In the genomic region with DNA sequence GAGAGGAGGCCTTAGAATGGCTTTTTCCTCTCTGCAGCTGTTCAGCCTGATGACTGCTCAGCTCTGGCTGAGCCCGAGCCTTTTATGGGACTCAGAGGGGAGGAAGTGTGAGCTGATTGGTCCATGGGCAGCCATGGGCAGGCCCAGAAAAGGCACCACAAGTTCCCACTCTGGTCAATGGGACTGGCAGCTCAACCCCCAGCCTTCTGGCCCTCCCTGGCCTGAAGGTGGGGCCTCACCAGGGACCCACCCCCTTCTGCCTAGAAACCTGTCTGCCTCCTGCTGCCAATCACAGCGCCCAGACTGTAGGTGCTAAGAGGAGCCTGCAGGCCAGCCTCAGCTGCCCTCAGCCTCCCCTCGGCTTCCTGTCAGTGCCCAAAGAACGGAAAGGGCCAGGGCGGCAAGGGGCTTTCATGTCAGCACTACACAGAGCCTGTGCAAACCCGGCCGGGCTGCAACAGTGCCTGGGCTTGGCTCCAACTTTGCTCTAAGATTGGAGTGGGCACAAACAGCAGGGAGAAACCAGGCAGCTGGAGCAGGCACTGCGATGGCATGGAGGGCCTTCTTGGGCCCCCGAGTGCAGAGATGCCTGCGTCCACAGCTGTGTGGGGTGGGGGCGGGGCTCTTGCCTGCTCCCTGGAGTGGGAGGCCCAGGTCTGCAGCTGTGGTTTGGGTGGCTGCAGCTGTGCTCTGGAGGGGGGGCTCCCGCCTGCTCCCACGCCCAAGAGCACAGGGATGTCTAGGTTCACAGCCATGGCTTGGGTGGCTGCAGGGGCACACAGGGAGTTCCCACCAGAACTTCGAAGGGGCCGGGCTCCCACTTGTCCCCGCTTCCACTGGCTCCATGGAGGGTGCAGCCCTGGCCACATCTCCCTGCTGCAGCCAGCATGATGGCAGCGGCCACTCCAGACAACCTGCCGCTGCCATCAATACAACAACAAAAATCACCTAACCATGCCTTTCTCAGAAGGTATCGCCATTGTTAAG, we compare ENCODE assay signal across 13 cellular contexts.
A peak's percentile ranks its signal among the peaks of the same experiment; 100 is the strongest.
DNase-seq lines count a peak whose midpoint lies in the region; ATAC-seq and TF ChIP-seq lines count a peak whose summit lies in the region.
"Had no signal": no experiment of that assay in that cellular context is flagged by ENCODE, and none has a peak within 500 bp of the region (broad histone marks: within the 10 kb centered on the region; RNA-seq: fewer than 3 reads in every experiment).

No MANE protein-coding gene starts in this region.

- H3K9me3 ChIP-seq in T-helper 17 cell (ENCODE audit: control insufficient read depth, low read length, poor library complexity, severe bottlenecking): no peaks in the 10 kb centered on the region
- no peaks in the 10 kb centered on the region for H3K9me3 ChIP-seq in WERI-Rb-1 (ENCODE audit: severe bottlenecking)
- H3K9me3 ChIP-seq: prostate gland had no signal

- DNase-seq in activated CD4-positive, CD25-positive, alpha-beta regulatory T cell treated with anti-CD3 and anti-CD28 coated beads, Interleukin-2, amount 50 U/mL, for 72 hours: no peak
- no peak for DNase-seq in T-helper 17 cell
- peak in 5 of 10 donors; percentile 1 to 58 (median 33) for DNase-seq in naive thymus-derived CD8-positive, alpha-beta T cell
- no peak for DNase-seq in effector CD8-positive, alpha-beta T cell (lab: John Stamatoyannopoulos, UW)
- DNase-seq in WERI-Rb-1: no peak
- DNase-seq: GDM1, NCI-H748 treated with DMSO at 0.1 percent for 48 hours, trophoblast cell had no signal

- no peaks in the 10 kb centered on the region for H3K36me3 Mint-ChIP-seq in T-helper 17 cell (ENCODE audit: low read depth)
- H3K36me3 Mint-ChIP-seq in naive thymus-derived CD8-positive, alpha-beta T cell: no peaks in the 10 kb centered on the region

- H3K27ac ChIP-seq in WERI-Rb-1: no peak overlapping the region
- H3K27ac ChIP-seq: prostate gland had no signal

- ATAC-seq in activated CD4-positive, CD25-positive, alpha-beta regulatory T cell treated with anti-CD3 and anti-CD28 coated beads, Interleukin-2, amount 50 U/mL, for 24 hours: peak; percentile 71 to 74
- ATAC-seq in GM19023 (IDR thresholded peaks at IDR 0.05; ENCODE audit: unreplicated experiment) (peak; percentile 66), T-helper 17 cell (peak; percentile 45), GM18870 (IDR thresholded peaks at IDR 0.05; ENCODE audit: unreplicated experiment) (no peak)
- peak; percentile 38 to 75 for ATAC-seq in naive thymus-derived CD8-positive, alpha-beta T cell

- H3K36me3 ChIP-seq in WERI-Rb-1: no peaks in the 10 kb centered on the region
- H3K36me3 ChIP-seq: prostate gland had no signal

- H3K27ac Mint-ChIP-seq in T-helper 17 cell: no peak overlapping the region
- H3K27ac Mint-ChIP-seq in naive thymus-derived CD8-positive, alpha-beta T cell: peak overlapping the region in 3 of 10 donors; percentile 11 to 41 (median 29)
- H3K27ac Mint-ChIP-seq: T-helper 1 cell treated with Interleukin-12 subunit alpha and Interleukin-12 subunit beta and Interleukin-4 antibody, amounts not matched to agents 30 μg/mL and 1 μg/mL, for 36 hours had no signal

- H3K9me3 Mint-ChIP-seq in naive thymus-derived CD8-positive, alpha-beta T cell: no peaks in the 10 kb centered on the region
- H3K9me3 Mint-ChIP-seq: T-helper 1 cell treated with Interleukin-12 subunit alpha and Interleukin-12 subunit beta and Interleukin-4 antibody, amounts not matched to agents 30 μg/mL and 1 μg/mL, for 36 hours had no signal

- POLR2A ChIA-PET in naive thymus-derived CD8-positive, alpha-beta T cell (lab: Charles Lee): no interaction called here

- no peak for TF ChIP-seq CTCF in WERI-Rb-1 (IDR thresholded peaks at IDR 0.05; ENCODE audit: low read depth, low read length)

- H3K27me3 ChIP-seq in WERI-Rb-1 (ENCODE audit: insufficient read depth, low read depth, severe bottlenecking): peaks cover 33% of the 10 kb centered on the region

- no peaks in the 10 kb centered on the region for H3K4me1 Mint-ChIP-seq in T-helper 17 cell
- H3K4me1 Mint-ChIP-seq in naive thymus-derived CD8-positive, alpha-beta T cell: peaks cover 0 to 6% (median 0%) of the 10 kb centered on the region in 4 donors

- H3K27me3 Mint-ChIP-seq in T-helper 17 cell: no peaks in the 10 kb centered on the region
- H3K27me3 Mint-ChIP-seq in naive thymus-derived CD8-positive, alpha-beta T cell: peaks cover 0 to 1% (median 0%) of the 10 kb centered on the region in 5 donors

- H3K4me3 Mint-ChIP-seq in T-helper 17 cell: no peak overlapping the region
- no peak overlapping the region for H3K4me3 Mint-ChIP-seq in naive thymus-derived CD8-positive, alpha-beta T cell
- H3K4me3 Mint-ChIP-seq: T-helper 1 cell treated with Interleukin-12 subunit alpha and Interleukin-12 subunit beta and Interleukin-4 antibody, amounts not matched to agents 30 μg/mL and 1 μg/mL, for 36 hours had no signal

- no peak overlapping the region for H3K4me3 ChIP-seq in WERI-Rb-1 (ENCODE audit: low read depth, low read length)
- H3K4me3 ChIP-seq: prostate gland had no signal
